In genomic region chr16:23610905-23611304, GRCh38 we compare ENCODE assay signal across 1 cellular context.
TF ChIP-seq lines count a peak whose summit lies in the region.

No MANE protein-coding gene starts in this region.

TF ChIP-seq in K562, 482 proteins besides CTCF, POLR2A, EP300 and RAD21:
- TF ChIP-seq DACH1 (IDR thresholded peaks at IDR 0.05; ENCODE audit: partially characterized antibody), result peak; percentile 92
